Comparison of ENCODE assay signal across 2 cellular contexts in genomic region chr11:119376197-119376847, GRCh38.
TF ChIP-seq lines count a peak whose summit lies in the region.

No MANE protein-coding gene starts in this region.

TF ChIP-seq in SK-N-SH, 30 proteins besides CTCF, POLR2A, EP300 and RAD21 (continued from another document):
- TF ChIP-seq, protein P1, sequence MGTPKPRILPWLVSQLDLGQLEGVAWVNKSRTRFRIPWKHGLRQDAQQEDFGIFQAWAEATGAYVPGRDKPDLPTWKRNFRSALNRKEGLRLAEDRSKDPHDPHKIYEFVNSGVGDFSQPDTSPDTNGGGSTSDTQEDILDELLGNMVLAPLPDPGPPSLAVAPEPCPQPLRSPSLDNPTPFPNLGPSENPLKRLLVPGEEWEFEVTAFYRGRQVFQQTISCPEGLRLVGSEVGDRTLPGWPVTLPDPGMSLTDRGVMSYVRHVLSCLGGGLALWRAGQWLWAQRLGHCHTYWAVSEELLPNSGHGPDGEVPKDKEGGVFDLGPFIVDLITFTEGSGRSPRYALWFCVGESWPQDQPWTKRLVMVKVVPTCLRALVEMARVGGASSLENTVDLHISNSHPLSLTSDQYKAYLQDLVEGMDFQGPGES (IDR thresholded peaks at IDR 0.05; ENCODE audit: low read depth, low read length), result no peak
- TF ChIP-seq TCF12 (IDR thresholded peaks at IDR 0.05), result no peak
- TF ChIP-seq USF2 (IDR thresholded peaks at IDR 0.05; ENCODE audit: borderline replicate concordance, low read depth, low read length), result no peak
- TF ChIP-seq, protein P2, sequence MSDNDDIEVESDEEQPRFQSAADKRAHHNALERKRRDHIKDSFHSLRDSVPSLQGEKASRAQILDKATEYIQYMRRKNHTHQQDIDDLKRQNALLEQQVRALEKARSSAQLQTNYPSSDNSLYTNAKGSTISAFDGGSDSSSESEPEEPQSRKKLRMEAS (IDR thresholded peaks at IDR 0.05; ENCODE audit: low read depth), result no peak
- no peak for TF ChIP-seq ELF1 (IDR thresholded peaks at IDR 0.05)
- TF ChIP-seq EZH2phosphoT487 (IDR thresholded peaks at IDR 0.05; ENCODE audit: borderline replicate concordance, low read depth), result no peak
- no peak for TF ChIP-seq NRF1 (IDR thresholded peaks at IDR 0.05; ENCODE audit: low read depth, low read length)
- TF ChIP-seq SMC3 (IDR thresholded peaks at IDR 0.05; ENCODE audit: low read depth, low read length), result no peak
- TF ChIP-seq MXI1 (IDR thresholded peaks at IDR 0.05; ENCODE audit: low read depth, low read length), result no peak

TF ChIP-seq in SK-N-SH treated with all-trans-retinoic acid at 6 μM for 48 hours, 23 proteins besides CTCF, POLR2A, EP300 and RAD21 (continued from another document):
- TF ChIP-seq ZFP3 (CRISPR knock-in tag; IDR thresholded peaks at IDR 0.05), result no peak
- TF ChIP-seq CREB5 (CRISPR knock-in tag; IDR thresholded peaks at IDR 0.05; ENCODE audit: low read depth), result no peak
- TF ChIP-seq ESRRG (CRISPR knock-in tag; IDR thresholded peaks at IDR 0.05), result no peak
- TF ChIP-seq ARNTL (CRISPR knock-in tag; IDR thresholded peaks at IDR 0.05; ENCODE audit: borderline replicate concordance, low read depth), result no peak
- TF ChIP-seq SNAI2 (CRISPR knock-in tag; IDR thresholded peaks at IDR 0.05), result no peak
- no peak for TF ChIP-seq ISL1 (CRISPR knock-in tag; IDR thresholded peaks at IDR 0.05)
- no peak for TF ChIP-seq BACH2 (CRISPR knock-in tag; IDR thresholded peaks at IDR 0.05; ENCODE audit: borderline replicate concordance)
